Comparison of ENCODE assay signal across 16 cellular contexts in genomic region chr7:10156972-10157371, GRCh38.
"Had no signal": no experiment of that assay in that cellular context is flagged by ENCODE, and none has a peak within 500 bp of the region (broad histone marks: within the 10 kb centered on the region; RNA-seq: fewer than 3 reads in every experiment).

No MANE protein-coding gene starts in this region.

- H3K9me3 Mint-ChIP-seq: activated CD4-positive, alpha-beta T cell treated with anti-CD3 and anti-CD28 coated beads, Interleukin-2, amount 10 ng/mL, durations not matched to agents 7 days and 5 days had no signal

- H3K27ac Mint-ChIP-seq: activated B cell treated with CpG ODN at 0.5 μM for 24 hours; activated CD4-positive, alpha-beta T cell treated with anti-CD3 and anti-CD28 coated beads, Interleukin-2, amount 10 ng/mL, durations not matched to agents 7 days and 5 days; activated naive CD4-positive, alpha-beta T cell treated with anti-CD3 and anti-CD28 coated beads for 36 hours; effector memory CD8-positive, alpha-beta T cell; natural killer cell; progenitor cell of endocrine pancreas; T-helper 17 cell had no signal

- H3K27ac ChIP-seq: suprapubic skin had no signal

- DNase-seq: activated B cell treated with CpG ODN at 0.5 μM for 24 hours; activated CD4-positive, alpha-beta T cell treated with anti-CD3 and anti-CD28 coated beads, Interleukin-2, amount 10 ng/mL, durations not matched to agents 7 days and 5 days; activated CD8-positive, alpha-beta memory T cell treated with anti-CD3 and anti-CD28 coated beads for 24 hours; activated naive CD4-positive, alpha-beta T cell treated with anti-CD3 and anti-CD28 coated beads for 36 hours; effector memory CD8-positive, alpha-beta T cell; erythroblast; islet precursor cell; natural killer cell; occipital lobe; stimulated activated CD4-positive, alpha-beta T cell treated with anti-CD3 and anti-CD28 coated beads, Interleukin-2, amount 100 ng/mL, for 48 hours; stimulated activated naive CD8-positive, alpha-beta T cell treated with anti-CD3 and anti-CD28 coated beads, Interleukin-15, Interleukin-2, amounts not matched to agents 100 U/mL and 50 U/mL, for 24 hours; T-helper 17 cell; upper lobe of left lung had no signal

- H3K4me1 ChIP-seq: suprapubic skin, upper lobe of left lung had no signal

- H3K9me3 ChIP-seq: suprapubic skin, upper lobe of left lung had no signal

- H3K4me1 Mint-ChIP-seq: activated B cell treated with CpG ODN at 0.5 μM for 24 hours; activated CD4-positive, alpha-beta T cell treated with anti-CD3 and anti-CD28 coated beads, Interleukin-2, amount 10 ng/mL, durations not matched to agents 7 days and 5 days; natural killer cell; T-helper 17 cell had no signal

- H3K27me3 ChIP-seq: suprapubic skin, upper lobe of left lung had no signal

- H3K27me3 Mint-ChIP-seq: activated B cell treated with CpG ODN at 0.5 μM for 24 hours; activated CD4-positive, alpha-beta T cell treated with anti-CD3 and anti-CD28 coated beads, Interleukin-2, amount 10 ng/mL, durations not matched to agents 7 days and 5 days; effector memory CD8-positive, alpha-beta T cell; progenitor cell of endocrine pancreas; T-helper 17 cell had no signal

- ATAC-seq: effector memory CD8-positive, alpha-beta T cell; natural killer cell; stimulated activated naive CD8-positive, alpha-beta T cell treated with anti-CD3 and anti-CD28 coated beads, Interleukin-15, Interleukin-2, amounts not matched to agents 100 U/mL and 50 U/mL, for 24 hours; T-helper 17 cell had no signal

- H3K36me3 Mint-ChIP-seq: natural killer cell had no signal

- H3K36me3 ChIP-seq: suprapubic skin, upper lobe of left lung had no signal

- H3K4me3 Mint-ChIP-seq: activated B cell treated with CpG ODN at 0.5 μM for 24 hours; activated CD4-positive, alpha-beta T cell treated with anti-CD3 and anti-CD28 coated beads, Interleukin-2, amount 10 ng/mL, durations not matched to agents 7 days and 5 days; activated naive CD4-positive, alpha-beta T cell treated with anti-CD3 and anti-CD28 coated beads for 36 hours; effector memory CD8-positive, alpha-beta T cell; natural killer cell; T-helper 17 cell had no signal

- H3K4me3 ChIP-seq: lung, suprapubic skin had no signal
